ENCODE assay signal across 9 cellular contexts in the genomic region with DNA sequence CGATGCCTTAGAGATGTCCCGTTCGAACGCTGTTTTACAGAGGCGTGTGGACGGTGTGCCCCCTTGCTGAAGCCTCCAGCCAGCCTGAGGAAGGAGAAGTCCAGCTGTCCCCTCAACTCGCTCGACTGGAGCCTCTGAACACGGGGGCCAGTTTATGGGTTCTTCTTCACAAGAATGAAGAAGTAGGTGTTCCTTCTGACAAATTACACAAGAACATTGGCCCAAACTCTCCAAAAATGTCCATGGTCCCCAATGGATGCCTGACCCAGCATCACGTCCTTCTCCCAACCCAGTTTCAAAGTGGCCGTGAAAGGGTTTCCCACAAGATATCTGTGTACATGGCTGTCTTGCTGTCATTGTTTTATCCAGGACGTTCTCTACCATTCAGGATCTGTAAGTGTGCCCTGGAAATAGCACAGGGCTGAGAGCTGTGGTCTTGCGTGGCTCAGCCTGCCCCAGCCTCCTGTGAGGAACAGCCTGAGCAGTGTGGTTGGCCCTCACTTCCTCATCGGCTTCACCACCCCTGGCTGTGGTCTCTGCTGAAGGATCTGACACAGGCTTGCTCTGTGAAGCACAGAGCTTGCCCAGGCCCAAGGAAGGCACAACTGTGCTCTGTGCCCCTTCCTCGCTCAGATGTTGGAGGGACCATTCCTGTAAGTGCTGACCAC. TPM values are rescaled to one million over a fixed set of nuclear protein-coding genes. Genes with fewer than 3 reads are reported as not detected.
DNase-seq lines count a peak whose midpoint lies in the region; ATAC-seq and TF ChIP-seq lines count a peak whose summit lies in the region.
"Had no signal": no experiment of that assay in that cellular context is flagged by ENCODE, and none has a peak within 500 bp of the region (broad histone marks: within the 10 kb centered on the region; RNA-seq: fewer than 3 reads in every experiment).

No MANE protein-coding gene starts in this region.

- H3K27ac Mint-ChIP-seq in activated T-cell treated with anti-CD3 and anti-CD28 coated beads, Interleukin-2, amount 50 U/mL, for 72 hours = peak overlapping the region; percentile 45

- peak overlapping the region; percentile 44; the same call in 1 of the 2 replicates for H3K27ac ChIP-seq in DND-41 (ENCODE audit: low read length)
- H3K27ac ChIP-seq in mucosa of rectum (ENCODE audit: low read depth in 2 of 2, low read length in 2 of 2) = peak overlapping the region; percentile 55 to 56
- no peak overlapping the region for H3K27ac ChIP-seq in smooth muscle cell (ENCODE audit: low read depth)
- no peak overlapping the region for H3K27ac ChIP-seq in SJCRH30

- H3K9me3 Mint-ChIP-seq in activated T-cell treated with anti-CD3 and anti-CD28 coated beads, Interleukin-2, amount 50 U/mL, for 72 hours = no peaks in the 10 kb centered on the region

- peaks cover 33% of the 10 kb centered on the region for H3K4me1 Mint-ChIP-seq in activated T-cell treated with anti-CD3 and anti-CD28 coated beads, Interleukin-2, amount 50 U/mL, for 72 hours (ENCODE audit: low read depth)

- peak overlapping the region in 1 of 2 donors; percentile 44 for H3K4me3 Mint-ChIP-seq in activated T-cell treated with anti-CD3 and anti-CD28 coated beads, Interleukin-2, amount 50 U/mL, for 72 hours

- H3K27me3 ChIP-seq in DND-41 (ENCODE audit: insufficient read depth, low read length, poor library complexity) (no peaks in the 10 kb centered on the region), mucosa of rectum (ENCODE audit: control insufficient read depth in 2 of 2, insufficient read depth in 2 of 2, low read length in 2 of 2) (no peaks in the 10 kb centered on the region), smooth muscle cell (ENCODE audit: low read depth) (no peaks in the 10 kb centered on the region), SJCRH30 (0 out of 2 replicates have a peak, but pooled peaks cover 3% of the 10 kb centered on the region)

- H3K79me2 ChIP-seq in DND-41 (ENCODE audit: insufficient read depth, low read length) (no peaks in the 10 kb centered on the region), smooth muscle cell (ENCODE audit: low read depth) (no peaks in the 10 kb centered on the region)

- H3K27me3 Mint-ChIP-seq in activated T-cell treated with anti-CD3 and anti-CD28 coated beads, Interleukin-2, amount 50 U/mL, for 72 hours (ENCODE audit: low read depth) = no peaks in the 10 kb centered on the region

- no peaks in the 10 kb centered on the region for H3F3A ChIP-seq in smooth muscle cell (ENCODE audit: low read depth)

- H3K4me3 ChIP-seq in DND-41 (ENCODE audit: low read depth in 1 of 2, low read length in 2 of 2) = no peak overlapping the region
- no peak overlapping the region for H3K4me3 ChIP-seq in mucosa of rectum (ENCODE audit: low read length in 2 of 2)
- no peak overlapping the region for H3K4me3 ChIP-seq in smooth muscle cell
- H3K4me3 ChIP-seq in SJCRH30 = no peak overlapping the region

- H3K9me3 ChIP-seq in DND-41 (ENCODE audit: insufficient read depth, low read length, severe bottlenecking) (peaks cover 4% of the 10 kb centered on the region), mucosa of rectum (ENCODE audit: control insufficient read depth in 2 of 2, low read length in 2 of 2) (peaks cover 2 to 3% of the 10 kb centered on the region in 2 donors), smooth muscle cell (replicated peaks; ENCODE audit: low read depth) (peaks cover 3% of the 10 kb centered on the region), SJCRH30 (replicated peaks) (no peaks in the 10 kb centered on the region)

- TF ChIP-seq CTCF in DND-41 (IDR thresholded peaks at IDR 0.05; ENCODE audit: borderline replicate concordance, extremely low read depth, low read length, poor library complexity, severe bottlenecking) (no peak), smooth muscle cell (IDR thresholded peaks at IDR 0.05; ENCODE audit: borderline replicate concordance, insufficient read depth, poor library complexity, severe bottlenecking) (no peak)

- in situ Hi-C loops in KBM-7 (cut with MboI; ENCODE audit: low pct_unique_long_range_greater_than_20kb, low sequenced_read_pairs) = no loop called here

- no peaks in the 10 kb centered on the region for H3K36me3 ChIP-seq in DND-41 (ENCODE audit: insufficient read depth, low read length)
- no peaks in the 10 kb centered on the region for H3K36me3 ChIP-seq in mucosa of rectum (ENCODE audit: control insufficient read depth in 2 of 2, insufficient read depth in 2 of 2, low read length in 2 of 2)
- no peaks in the 10 kb centered on the region for H3K36me3 ChIP-seq in smooth muscle cell (ENCODE audit: low read depth)
- no peaks in the 10 kb centered on the region for H3K36me3 ChIP-seq in SJCRH30

- peak; percentile 99 for ATAC-seq in DND-41 (ENCODE audit: insufficient read depth, low read depth)
- ATAC-seq in activated T-cell treated with anti-CD3 and anti-CD28 coated beads, Interleukin-2, amount 50 U/mL, for 72 hours (replicated peaks in 1 of 2) = peak; percentile 92
- ATAC-seq in HG02981 (IDR thresholded peaks at IDR 0.05; ENCODE audit: unreplicated experiment) = no peak

- H3K36me3 Mint-ChIP-seq in activated T-cell treated with anti-CD3 and anti-CD28 coated beads, Interleukin-2, amount 50 U/mL, for 72 hours (ENCODE audit: insufficient read depth in 2 of 2) = peaks cover 0 to under 1% of the 10 kb centered on the region in 2 donors

- H3K4me1 ChIP-seq in DND-41 (ENCODE audit: insufficient read depth, low read length) = peaks cover 16% of the 10 kb centered on the region
- peaks cover 0 to 7% of the 10 kb centered on the region in 2 donors for H3K4me1 ChIP-seq in mucosa of rectum (ENCODE audit: control insufficient read depth in 2 of 2, insufficient read depth in 2 of 2, low read length in 2 of 2)
- H3K4me1 ChIP-seq in smooth muscle cell (ENCODE audit: low read depth) = peaks cover 13% of the 10 kb centered on the region
- no peaks in the 10 kb centered on the region for H3K4me1 ChIP-seq in SJCRH30

- 92% methylated on average over 15 of the region's 15 CpGs for WGBS in smooth muscle cell (ENCODE audit: low lambda C conversion rate)

- H3K9ac ChIP-seq in DND-41 (ENCODE audit: low read depth, low read length) (no peak overlapping the region), mucosa of rectum (ENCODE audit: low read depth in 1 of 2, low read length in 2 of 2) (no peak overlapping the region), smooth muscle cell (ENCODE audit: low read depth) (no peak overlapping the region)

- H4K20me1 ChIP-seq in DND-41 (ENCODE audit: insufficient read depth, low read length) = no peaks in the 10 kb centered on the region
- no peaks in the 10 kb centered on the region for H4K20me1 ChIP-seq in smooth muscle cell (ENCODE audit: low read depth)

- H2AFZ ChIP-seq in DND-41 (ENCODE audit: low read depth, low read length) (no peak overlapping the region), smooth muscle cell (ENCODE audit: low read depth) (no peak overlapping the region)

- no peak overlapping the region for H3K4me2 ChIP-seq in DND-41 (ENCODE audit: insufficient read depth, low read length)
- no peak overlapping the region for H3K4me2 ChIP-seq in smooth muscle cell

- DNase-seq in DND-41 = peak; percentile 73
- DNase-seq in KBM-7 = peak; percentile 92
- peak; percentile 47 to 49 for DNase-seq in activated T-cell treated with anti-CD3 and anti-CD28 coated beads, Interleukin-2, amount 50 U/mL, for 72 hours
- no peak for DNase-seq in smooth muscle cell (lab: John Stamatoyannopoulos, UW; ENCODE audit: unreplicated experiment)
- DNase-seq in NCI-H2081 treated with DMSO at 0.1 percent for 48 hours (lab: John Stamatoyannopoulos, UW) = no peak
- DNase-seq in SJCRH30 = no peak

RNA-seq across cellular contexts. Expression of a gene that starts 1.0 kb away (rescaled TPM):
- under 1 TPM in 1 of 2 donors, not detected in 1; 0.72 TPM for total RNA-seq in activated T-cell treated with anti-CD3 and anti-CD28 coated beads, Interleukin-2, amount 50 U/mL, for 72 hours
- total RNA-seq in smooth muscle cell = not detected in 2 replicates
- polyA plus RNA-seq in smooth muscle cell = not detected in 2 replicates
- 0.18 and 0.25 TPM in 2 replicates for total RNA-seq in SJCRH30 (2014; rRNA removed; shearing (Covaris generic))
- total RNA-seq: T-helper 2 cell treated with Interferon-gamma antibody and Interleukin-4, amounts not matched to agents 100 ng/mL and 5 ng/mL, for 36 hours had no signal

RNA-seq across cellular contexts. Expression of a gene that starts 29.6 kb away (rescaled TPM):
- 10 to 100 TPM; 81.3 to 95.1 TPM for total RNA-seq in activated T-cell treated with anti-CD3 and anti-CD28 coated beads, Interleukin-2, amount 50 U/mL, for 72 hours
- 51.4 and 61.9 TPM in 2 replicates for total RNA-seq in smooth muscle cell
- 95.7 and 97.9 TPM in 2 replicates for polyA plus RNA-seq in smooth muscle cell
- total RNA-seq in SJCRH30 (2014; rRNA removed; shearing (Covaris generic)) = 53.1 and 62.0 TPM in 2 replicates

Comparison
In these comparisons a context has a peak if more than half of its experiments do, and no peak if none do; other contexts are left out.
1. DNase-seq: peak in DND-41 (single experiment), KBM-7 (single experiment) and activated T-cell treated with anti-CD3 and anti-CD28 coated beads, Interleukin-2, amount 50 U/mL, for 72 hours (2 of 2); none in smooth muscle cell (single experiment), NCI-H2081 treated with DMSO at 0.1 percent for 48 hours (single experiment) and SJCRH30 (0 of 2).
2. H3K27ac ChIP-seq: peak in DND-41 (single experiment) and mucosa of rectum (2 of 2); none in smooth muscle cell (single experiment) and SJCRH30 (single experiment).